Comparison of ENCODE assay signal across 15 cellular contexts in the genomic region with DNA sequence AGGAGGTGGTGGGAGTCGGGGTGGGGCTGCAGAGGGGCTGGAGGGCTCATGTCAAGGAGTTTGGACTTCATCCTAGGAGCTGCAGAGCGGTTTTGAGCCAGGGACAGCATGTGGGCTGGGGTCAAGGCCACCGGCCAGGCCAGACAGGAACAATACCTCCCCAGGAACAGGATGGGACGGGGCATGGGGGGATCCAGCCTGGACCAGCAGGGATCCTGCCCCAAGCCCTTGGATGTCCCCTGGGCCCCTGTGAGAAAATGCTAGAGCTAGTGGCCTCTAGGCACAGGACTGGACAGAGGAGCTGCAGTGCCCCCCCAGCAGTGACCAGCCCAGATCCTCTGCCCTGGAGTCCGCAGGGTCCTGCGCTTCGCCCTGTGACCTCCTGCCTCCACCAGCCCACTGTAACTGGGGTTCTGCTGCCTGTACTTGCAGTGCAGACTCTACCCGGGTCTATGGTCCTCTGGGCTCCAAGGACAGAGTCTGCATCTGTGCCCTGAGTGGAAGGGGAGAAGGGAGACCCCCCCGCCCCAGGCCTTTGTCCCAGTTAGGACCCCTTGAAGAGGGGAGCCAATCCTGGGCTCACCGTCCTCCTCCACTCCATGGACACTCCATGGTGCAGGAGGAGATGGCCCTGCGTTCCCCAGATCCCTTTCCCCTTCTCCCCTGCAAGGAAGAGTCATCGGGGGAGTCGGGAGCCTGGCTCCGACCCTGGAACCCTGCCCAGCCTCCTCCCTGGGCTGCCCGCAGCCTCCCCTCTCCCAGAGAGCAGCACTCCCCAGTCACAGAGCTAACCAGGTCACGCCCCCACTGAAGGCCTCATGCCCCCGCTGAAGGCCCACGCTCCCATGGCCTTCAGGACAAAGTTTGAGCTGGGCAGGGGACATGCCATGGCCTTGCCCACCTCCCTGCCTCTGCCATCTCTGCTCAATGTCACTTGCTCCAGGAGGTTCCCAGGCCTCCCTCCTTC.
"Had no signal": no experiment of that assay in that cellular context is flagged by ENCODE, and none has a peak within 500 bp of the region (broad histone marks: within the 10 kb centered on the region; RNA-seq: fewer than 3 reads in every experiment).

No MANE protein-coding gene starts in this region.

- H3K27me3 Mint-ChIP-seq: activated T-helper 17 cell treated with anti-CD3 and anti-CD28 coated beads, Interleukin-2, amount 50 U/mL, for 72 hours had no signal

- H3K27ac Mint-ChIP-seq: activated T-helper 17 cell treated with anti-CD3 and anti-CD28 coated beads, Interleukin-2, amount 50 U/mL, for 72 hours; endodermal cell had no signal

- DNase-seq: activated naive CD4-positive, alpha-beta T cell treated with Interleukin-2 at 50 U/mL for 16 hours; dorsolateral prefrontal cortex; endodermal cell; head of caudate nucleus; midbrain; stimulated activated CD4-positive, alpha-beta T cell treated with anti-CD3 and anti-CD28 coated beads, Interleukin-2, amount 100 ng/mL, for 48 hours; stimulated activated naive CD4-positive, alpha-beta T cell treated with Interleukin-2 at 50 U/mL for 16 hours; substantia nigra; T-helper 9 cell; transverse colon had no signal

- H3K9me3 ChIP-seq: pancreas, transverse colon had no signal

- H3K9me3 Mint-ChIP-seq: activated T-helper 17 cell treated with anti-CD3 and anti-CD28 coated beads, Interleukin-2, amount 50 U/mL, for 72 hours had no signal

- H3K4me3 Mint-ChIP-seq: endodermal cell had no signal

- H3K4me3 ChIP-seq: cardiac muscle cell, dorsolateral prefrontal cortex, lung, pancreas, transverse colon had no signal

- H3K36me3 ChIP-seq: cardiac muscle cell, pancreas, transverse colon had no signal

- H3K27ac ChIP-seq: cardiac muscle cell, dorsolateral prefrontal cortex, pancreas, transverse colon had no signal

- ATAC-seq: activated T-helper 17 cell treated with anti-CD3 and anti-CD28 coated beads, Interleukin-2, amount 50 U/mL, for 72 hours; left colon; pancreas had no signal

- H3K27me3 ChIP-seq: cardiac muscle cell, dorsolateral prefrontal cortex, pancreas, transverse colon had no signal
